3 cellular contexts compared by ENCODE assay signal in the genomic region with DNA sequence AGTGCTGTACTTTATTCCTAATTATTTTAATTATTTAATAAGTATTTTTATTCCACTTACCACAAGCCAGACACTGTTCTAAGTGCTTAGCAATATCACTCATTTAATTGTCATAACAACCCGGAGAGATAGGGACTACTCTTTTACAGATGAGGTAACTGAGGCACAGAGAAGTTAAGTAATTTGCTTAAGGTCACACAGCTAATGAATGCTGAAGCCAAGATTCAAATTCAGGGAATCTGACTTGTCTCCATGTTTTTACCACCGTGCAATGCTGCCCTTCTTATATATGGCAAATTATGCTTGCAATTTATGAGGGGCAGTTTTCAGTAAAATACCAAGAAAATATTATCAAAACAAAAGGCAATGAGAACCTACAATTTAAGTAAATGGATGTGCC.
TF ChIP-seq lines count a peak whose summit lies in the region.

No MANE protein-coding gene starts in this region.

TF ChIP-seq in HEK293, 187 proteins besides CTCF, POLR2A, EP300 and RAD21:
- TF ChIP-seq ZNF768 (tag by site-specific recombination; IDR thresholded peaks at IDR 0.05) = peak; percentile 84
- no peak for TF ChIP-seq ZNF426 (tag by site-specific recombination; IDR thresholded peaks at IDR 0.05)
- TF ChIP-seq TCF7L2 (IDR thresholded peaks at IDR 0.05; ENCODE audit: borderline replicate concordance, low read depth, low read length) = no peak
- TF ChIP-seq ZNF274 (IDR thresholded peaks at IDR 0.05; ENCODE audit: low read length) = no peak
- no peak for TF ChIP-seq ZNF274 (tag by site-specific recombination; IDR thresholded peaks at IDR 0.05; ENCODE audit: borderline replicate concordance)

TF ChIP-seq in K562, 482 proteins besides CTCF, POLR2A, EP300 and RAD21 (continued from another document):
- TF ChIP-seq, protein P1, sequence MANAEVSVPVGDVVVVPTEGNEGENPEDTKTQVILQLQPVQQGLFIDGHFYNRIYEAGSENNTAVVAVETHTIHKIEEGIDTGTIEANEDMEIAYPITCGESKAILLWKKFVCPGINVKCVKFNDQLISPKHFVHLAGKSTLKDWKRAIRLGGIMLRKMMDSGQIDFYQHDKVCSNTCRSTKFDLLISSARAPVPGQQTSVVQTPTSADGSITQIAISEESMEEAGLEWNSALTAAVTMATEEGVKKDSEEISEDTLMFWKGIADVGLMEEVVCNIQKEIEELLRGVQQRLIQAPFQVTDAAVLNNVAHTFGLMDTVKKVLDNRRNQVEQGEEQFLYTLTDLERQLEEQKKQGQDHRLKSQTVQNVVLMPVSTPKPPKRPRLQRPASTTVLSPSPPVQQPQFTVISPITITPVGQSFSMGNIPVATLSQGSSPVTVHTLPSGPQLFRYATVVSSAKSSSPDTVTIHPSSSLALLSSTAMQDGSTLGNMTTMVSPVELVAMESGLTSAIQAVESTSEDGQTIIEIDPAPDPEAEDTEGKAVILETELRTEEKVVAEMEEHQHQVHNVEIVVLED (CRISPR knock-in tag; IDR thresholded peaks at IDR 0.05) = no peak
- TF ChIP-seq, protein P2, sequence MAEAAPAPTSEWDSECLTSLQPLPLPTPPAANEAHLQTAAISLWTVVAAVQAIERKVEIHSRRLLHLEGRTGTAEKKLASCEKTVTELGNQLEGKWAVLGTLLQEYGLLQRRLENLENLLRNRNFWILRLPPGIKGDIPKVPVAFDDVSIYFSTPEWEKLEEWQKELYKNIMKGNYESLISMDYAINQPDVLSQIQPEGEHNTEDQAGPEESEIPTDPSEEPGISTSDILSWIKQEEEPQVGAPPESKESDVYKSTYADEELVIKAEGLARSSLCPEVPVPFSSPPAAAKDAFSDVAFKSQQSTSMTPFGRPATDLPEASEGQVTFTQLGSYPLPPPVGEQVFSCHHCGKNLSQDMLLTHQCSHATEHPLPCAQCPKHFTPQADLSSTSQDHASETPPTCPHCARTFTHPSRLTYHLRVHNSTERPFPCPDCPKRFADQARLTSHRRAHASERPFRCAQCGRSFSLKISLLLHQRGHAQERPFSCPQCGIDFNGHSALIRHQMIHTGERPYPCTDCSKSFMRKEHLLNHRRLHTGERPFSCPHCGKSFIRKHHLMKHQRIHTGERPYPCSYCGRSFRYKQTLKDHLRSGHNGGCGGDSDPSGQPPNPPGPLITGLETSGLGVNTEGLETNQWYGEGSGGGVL (CRISPR knock-in tag; IDR thresholded peaks at IDR 0.05) = no peak
- TF ChIP-seq SUPT5H (IDR thresholded peaks at IDR 0.05) (no peak), RBM25 (IDR thresholded peaks at IDR 0.05; ENCODE audit: low read depth, low read length, severe bottlenecking) (peak; percentile 93), ZBTB17 (CRISPR knock-in tag; IDR thresholded peaks at IDR 0.05) (no peak), PHF8 (IDR thresholded peaks at IDR 0.05; ENCODE audit: borderline replicate concordance, low read length) (no peak), JUNB (CRISPR knock-in tag; conservative IDR thresholded peaks at IDR 0.05) (no peak), ZFP36 (IDR thresholded peaks at IDR 0.05; ENCODE audit: low read depth, low read length, partially characterized antibody) (peak; percentile 69)

TF ChIP-seq in HepG2, 621 proteins besides CTCF, POLR2A, EP300 and RAD21 (continued from another document):
- TF ChIP-seq REXO4 (CRISPR knock-in tag; IDR thresholded peaks at IDR 0.05; ENCODE audit: borderline replicate concordance) (no peak), ZNF772 (CRISPR knock-in tag; IDR thresholded peaks at IDR 0.05) (no peak), ZFY (CRISPR knock-in tag; IDR thresholded peaks at IDR 0.05) (no peak), KLF12 (CRISPR knock-in tag; IDR thresholded peaks at IDR 0.05; ENCODE audit: borderline replicate concordance) (no peak)
- TF ChIP-seq, protein P3, sequence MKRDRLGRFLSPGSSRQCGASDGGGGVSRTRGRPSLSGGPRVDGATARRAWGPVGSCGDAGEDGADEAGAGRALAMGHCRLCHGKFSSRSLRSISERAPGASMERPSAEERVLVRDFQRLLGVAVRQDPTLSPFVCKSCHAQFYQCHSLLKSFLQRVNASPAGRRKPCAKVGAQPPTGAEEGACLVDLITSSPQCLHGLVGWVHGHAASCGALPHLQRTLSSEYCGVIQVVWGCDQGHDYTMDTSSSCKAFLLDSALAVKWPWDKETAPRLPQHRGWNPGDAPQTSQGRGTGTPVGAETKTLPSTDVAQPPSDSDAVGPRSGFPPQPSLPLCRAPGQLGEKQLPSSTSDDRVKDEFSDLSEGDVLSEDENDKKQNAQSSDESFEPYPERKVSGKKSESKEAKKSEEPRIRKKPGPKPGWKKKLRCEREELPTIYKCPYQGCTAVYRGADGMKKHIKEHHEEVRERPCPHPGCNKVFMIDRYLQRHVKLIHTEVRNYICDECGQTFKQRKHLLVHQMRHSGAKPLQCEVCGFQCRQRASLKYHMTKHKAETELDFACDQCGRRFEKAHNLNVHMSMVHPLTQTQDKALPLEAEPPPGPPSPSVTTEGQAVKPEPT (CRISPR knock-in tag; IDR thresholded peaks at IDR 0.05; ENCODE audit: low read depth) = no peak
- TF ChIP-seq, protein P4, sequence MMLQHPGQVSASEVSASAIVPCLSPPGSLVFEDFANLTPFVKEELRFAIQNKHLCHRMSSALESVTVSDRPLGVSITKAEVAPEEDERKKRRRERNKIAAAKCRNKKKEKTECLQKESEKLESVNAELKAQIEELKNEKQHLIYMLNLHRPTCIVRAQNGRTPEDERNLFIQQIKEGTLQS (CRISPR knock-in tag; IDR thresholded peaks at IDR 0.05) = no peak
- TF ChIP-seq, protein P5, sequence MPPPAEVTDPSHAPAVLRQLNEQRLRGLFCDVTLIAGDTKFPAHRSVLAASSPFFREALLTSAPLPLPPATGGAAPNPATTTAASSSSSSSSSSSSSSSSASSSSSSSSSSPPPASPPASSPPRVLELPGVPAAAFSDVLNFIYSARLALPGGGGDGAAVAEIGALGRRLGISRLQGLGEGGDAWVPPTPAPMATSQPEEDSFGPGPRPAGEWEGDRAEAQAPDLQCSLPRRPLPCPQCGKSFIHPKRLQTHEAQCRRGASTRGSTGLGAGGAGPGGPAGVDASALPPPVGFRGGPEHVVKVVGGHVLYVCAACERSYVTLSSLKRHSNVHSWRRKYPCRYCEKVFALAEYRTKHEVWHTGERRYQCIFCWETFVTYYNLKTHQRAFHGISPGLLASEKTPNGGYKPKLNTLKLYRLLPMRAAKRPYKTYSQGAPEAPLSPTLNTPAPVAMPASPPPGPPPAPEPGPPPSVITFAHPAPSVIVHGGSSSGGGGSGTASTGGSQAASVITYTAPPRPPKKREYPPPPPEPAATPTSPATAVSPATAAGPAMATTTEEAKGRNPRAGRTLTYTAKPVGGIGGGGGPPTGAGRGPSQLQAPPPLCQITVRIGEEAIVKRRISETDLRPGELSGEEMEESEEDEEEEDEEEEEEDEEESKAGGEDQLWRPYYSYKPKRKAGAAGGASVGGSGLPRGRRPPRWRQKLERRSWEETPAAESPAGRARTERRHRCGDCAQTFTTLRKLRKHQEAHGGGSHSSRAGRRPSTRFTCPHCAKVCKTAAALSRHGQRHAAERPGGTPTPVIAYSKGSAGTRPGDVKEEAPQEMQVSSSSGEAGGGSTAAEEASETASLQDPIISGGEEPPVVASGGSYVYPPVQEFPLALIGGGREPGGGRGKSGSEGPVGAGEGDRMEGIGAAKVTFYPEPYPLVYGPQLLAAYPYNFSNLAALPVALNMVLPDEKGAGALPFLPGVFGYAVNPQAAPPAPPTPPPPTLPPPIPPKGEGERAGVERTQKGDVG (CRISPR knock-in tag; IDR thresholded peaks at IDR 0.05; ENCODE audit: borderline replicate concordance) = no peak
TF ChIP-seq in HepG2: peak in this region for 0.
